Comparison of ENCODE assay signal across 23 cellular contexts in genomic region chr11:121458551-121458950, GRCh38. TPM values are rescaled to one million over a fixed set of nuclear protein-coding genes. Genes with fewer than 3 reads are reported as not detected.
DNase-seq lines count a peak whose midpoint lies in the region; ATAC-seq, FAIRE-seq and TF ChIP-seq lines count a peak whose summit lies in the region.
"Had no signal": no experiment of that assay in that cellular context is flagged by ENCODE, and none has a peak within 500 bp of the region (broad histone marks: within the 10 kb centered on the region; RNA-seq: fewer than 3 reads in every experiment).

No MANE protein-coding gene starts in this region.

- peak overlapping the region; percentile 99 for H3K27ac Mint-ChIP-seq in activated T-cell treated with anti-CD3 and anti-CD28 coated beads, Interleukin-2, amount 50 U/mL, for 24 hours
- H3K27ac Mint-ChIP-seq in activated naive CD8-positive, alpha-beta T cell, result peak overlapping the region; percentile 99
- H3K27ac Mint-ChIP-seq in naive thymus-derived CD8-positive, alpha-beta T cell, result peak overlapping the region; percentile 68 to 99 (median 94)
- H3K27ac Mint-ChIP-seq: B cell; stimulated activated naive B cell treated with anti-CD40 and anti-IgM and Interleukin-4, amounts not matched to agents 10 μg/mL and 1 μg/mL and 100 μg/mL, for 72 hours had no signal

- peaks cover 9% of the 10 kb centered on the region for H3K36me3 Mint-ChIP-seq in activated T-cell treated with anti-CD3 and anti-CD28 coated beads, Interleukin-2, amount 50 U/mL, for 24 hours (ENCODE audit: low read depth)
- peaks cover 14% of the 10 kb centered on the region for H3K36me3 Mint-ChIP-seq in activated naive CD8-positive, alpha-beta T cell
- H3K36me3 Mint-ChIP-seq in naive thymus-derived CD8-positive, alpha-beta T cell, result peaks cover 0 to 46% (median 17%) of the 10 kb centered on the region in 3 donors

- POLR2A ChIA-PET in naive thymus-derived CD8-positive, alpha-beta T cell (lab: Charles Lee), result interaction anchor here (1.2 to 12.2 kb wide), 3 partner anchors 9 to 14 kb away, joined by 3 to 385 read pairs (median 63); partner anchors contain the start of genes SORL1 and SORL1-AS1

- TF ChIP-seq CTCF in left ventricle myocardium inferior (IDR thresholded peaks at IDR 0.05; ENCODE audit: borderline replicate concordance), result no peak

- H3K9me3 Mint-ChIP-seq in activated T-cell treated with anti-CD3 and anti-CD28 coated beads, Interleukin-2, amount 50 U/mL, for 24 hours, result no peaks in the 10 kb centered on the region
- no peaks in the 10 kb centered on the region for H3K9me3 Mint-ChIP-seq in activated naive CD8-positive, alpha-beta T cell (ENCODE audit: low read depth)
- no peaks in the 10 kb centered on the region for H3K9me3 Mint-ChIP-seq in naive thymus-derived CD8-positive, alpha-beta T cell
- H3K9me3 Mint-ChIP-seq: stimulated activated naive B cell treated with anti-CD40 and anti-IgM and Interleukin-4, amounts not matched to agents 10 μg/mL and 1 μg/mL and 100 μg/mL, for 72 hours had no signal

- H3K4me3 Mint-ChIP-seq in activated T-cell treated with anti-CD3 and anti-CD28 coated beads, Interleukin-2, amount 50 U/mL, for 24 hours, result no peak overlapping the region
- H3K4me3 Mint-ChIP-seq in activated naive CD8-positive, alpha-beta T cell, result peak overlapping the region; percentile 68
- peak overlapping the region; percentile 6 to 97 (median 69) for H3K4me3 Mint-ChIP-seq in naive thymus-derived CD8-positive, alpha-beta T cell
- H3K4me3 Mint-ChIP-seq: B cell; stimulated activated naive B cell treated with anti-CD40 and anti-IgM and Interleukin-4, amounts not matched to agents 10 μg/mL and 1 μg/mL and 100 μg/mL, for 72 hours had no signal

- FAIRE-seq in GM12892 (lab: Jason Lieb, UNC), result peak; percentile 36

- H3K4me3 ChIP-seq in left ventricle myocardium inferior, result no peak overlapping the region
- H3K4me3 ChIP-seq: HAP-1, SK-N-MC, smooth muscle cell had no signal

- peak; percentile 24 for DNase-seq in activated T-cell treated with anti-CD3 and anti-CD28 coated beads, Interleukin-2, amount 50 U/mL, for 24 hours
- DNase-seq in activated T-cell treated with anti-CD3 and anti-CD28 coated beads for 4 hours (no peak), GM12892 (ENCODE audit: insufficient read length) (no peak), posterior cingulate gyrus (no peak), NCI-H510A (lab: John Stamatoyannopoulos, UW) (no peak), left ventricle myocardium inferior (no peak)
- DNase-seq in naive thymus-derived CD8-positive, alpha-beta T cell, result no peak
- DNase-seq: Calu3; DND-41; effector CD4-positive, alpha-beta T cell; erythroblast; foreskin fibroblast; mesendoderm; NCI-H1048; NCI-H187 treated with DMSO at 0.1 percent for 48 hours; NCI-H526 treated with DMSO at 0.1 percent for 48 hours; stimulated activated naive B cell treated with anti-CD40 and anti-IgM and Interleukin-4, amounts not matched to agents 10 μg/mL and 1 μg/mL and 100 μg/mL, for 72 hours; WERI-Rb-1 had no signal

- peaks cover 99% of the 10 kb centered on the region for H3K4me1 Mint-ChIP-seq in activated T-cell treated with anti-CD3 and anti-CD28 coated beads, Interleukin-2, amount 50 U/mL, for 24 hours (ENCODE audit: low read depth)
- H3K4me1 Mint-ChIP-seq in activated naive CD8-positive, alpha-beta T cell (ENCODE audit: low read depth), result peaks cover 100% of the 10 kb centered on the region
- peaks cover 70 to 100% (median 99%) of the 10 kb centered on the region in 4 donors for H3K4me1 Mint-ChIP-seq in naive thymus-derived CD8-positive, alpha-beta T cell

- H3K36me3 ChIP-seq in left ventricle myocardium inferior, result no peaks in the 10 kb centered on the region
- H3K36me3 ChIP-seq: HAP-1, WERI-Rb-1 had no signal

- no peaks in the 10 kb centered on the region for H3K9me3 ChIP-seq in left ventricle myocardium inferior (replicated peaks)
- H3K9me3 ChIP-seq: HAP-1 had no signal

- H3K27ac ChIP-seq in left ventricle myocardium inferior (replicated peaks), result no peak overlapping the region
- H3K27ac ChIP-seq: SK-N-MC, WERI-Rb-1 had no signal

- no peak for ATAC-seq in naive thymus-derived CD8-positive, alpha-beta T cell
- ATAC-seq: stimulated activated naive B cell treated with anti-CD40 and anti-IgM and Interleukin-4, amounts not matched to agents 10 μg/mL and 1 μg/mL and 100 μg/mL, for 72 hours had no signal

- no peak for TF ChIP-seq POLR2A in GM12892 (IDR thresholded peaks at IDR 0.05; ENCODE audit: low read depth, low read length)

- H3K4me1 ChIP-seq in left ventricle myocardium inferior, result no peaks in the 10 kb centered on the region

- peaks cover 8% of the 10 kb centered on the region for H3K27me3 ChIP-seq in left ventricle myocardium inferior (ENCODE audit: low read depth)

- no peaks in the 10 kb centered on the region for H3K27me3 Mint-ChIP-seq in activated T-cell treated with anti-CD3 and anti-CD28 coated beads, Interleukin-2, amount 50 U/mL, for 24 hours
- H3K27me3 Mint-ChIP-seq in activated naive CD8-positive, alpha-beta T cell, result no peaks in the 10 kb centered on the region
- H3K27me3 Mint-ChIP-seq in naive thymus-derived CD8-positive, alpha-beta T cell, result no peaks in the 10 kb centered on the region
- H3K27me3 Mint-ChIP-seq: B cell; stimulated activated naive B cell treated with anti-CD40 and anti-IgM and Interleukin-4, amounts not matched to agents 10 μg/mL and 1 μg/mL and 100 μg/mL, for 72 hours had no signal

- intact Hi-C loops in posterior cingulate gyrus (cut with DNase I) (loop anchor here (10.0 kb wide), 1 partner anchor 136 kb away; no protein-coding TSS in a partner anchor), left ventricle myocardium inferior (cut with micrococcal nuclease) (no loop called here)

RNA-seq across cellular contexts. Expression of gene SORL1, which starts 6.4 kb away (rescaled TPM):
- polyA plus RNA-seq in GM12892 (2012; ENCODE audit: missing spikeins), result 61.4 TPM
- total RNA-seq in naive thymus-derived CD8-positive, alpha-beta T cell, result 100 to 1,000 TPM; 414 to 419 TPM
- 100 to 1,000 TPM; 157 to 230 (median 158) TPM for polyA plus RNA-seq in naive thymus-derived CD8-positive, alpha-beta T cell
- 7.1 TPM for total RNA-seq in left ventricle myocardium inferior

Comparison
In these comparisons a context has a peak if more than half of its experiments do, and no peak if none do; other contexts are left out.
1. RNA of gene SORL1, which starts 6.4 kb away (total RNA-seq): 414 to 419 TPM in naive thymus-derived CD8-positive, alpha-beta T cell; 7.1 TPM in left ventricle myocardium inferior (single experiment); every median in the first group is over 10 times any median in the second.
2. Peak in every context shown above with its lines, with median percentiles within 50 percentile points of each other: H3K27ac Mint-ChIP-seq.